ENCODE assay signal across 24 cellular contexts in the genomic region with DNA sequence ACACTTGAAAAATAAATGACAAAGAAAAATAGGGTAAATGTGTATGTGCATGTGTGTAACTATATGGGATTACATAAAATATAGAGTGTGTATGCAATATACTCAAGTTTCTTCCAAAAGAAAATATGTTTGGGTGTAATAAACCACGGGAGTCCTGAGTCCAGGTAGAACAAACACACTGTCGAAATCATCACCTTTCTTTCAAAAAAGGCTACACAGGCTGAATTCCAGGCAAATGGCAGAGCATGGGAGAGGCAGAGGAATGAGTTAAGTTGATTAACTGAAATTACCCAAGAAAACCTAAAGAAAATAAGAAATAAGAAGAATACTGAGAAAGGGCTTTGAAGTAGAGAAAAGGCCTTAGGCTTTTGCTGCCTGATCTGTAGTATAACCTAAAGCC. TPM values are rescaled to one million over a fixed set of nuclear protein-coding genes. Genes with fewer than 3 reads are reported as not detected.
DNase-seq lines count a peak whose midpoint lies in the region; ATAC-seq and TF ChIP-seq lines count a peak whose summit lies in the region.
"Had no signal": no experiment of that assay in that cellular context is flagged by ENCODE, and none has a peak within 500 bp of the region (broad histone marks: within the 10 kb centered on the region; RNA-seq: fewer than 3 reads in every experiment).

No MANE protein-coding gene starts in this region.

- DNase-seq in GM23338 (ENCODE audit: low spot score), result no peak
- DNase-seq in WTC11 (ENCODE audit: low spot score), result no peak
- no peak for DNase-seq in left lobe of liver (ENCODE audit: low spot score)
- no peak for DNase-seq in thyroid gland
- no peak for DNase-seq in activated T-cell treated with anti-CD3 and anti-CD28 coated beads, Interleukin-2, amount 50 U/mL, for 4 hours
- no peak for DNase-seq in NCI-H510A (lab: John Stamatoyannopoulos, UW)
- DNase-seq: 8988T; ACHN; AML-193; BE2C; CD4-positive, alpha-beta T cell; CD8-positive, alpha-beta memory T cell; DMS 273 treated with DMSO at 0.1 percent for 48 hours; DMS79; EL; GDM1; GM23248; HFFc6 had no signal

- peak overlapping the region; percentile 6; the same call in 1 of the 2 replicates for H3K27ac Mint-ChIP-seq in GM23338
- peak overlapping the region; percentile 66; the same call in 1 of the 2 replicates for H3K27ac Mint-ChIP-seq in WTC11
- H3K27ac Mint-ChIP-seq: CD4-positive, alpha-beta T cell; HFFc6 had no signal

- H3K9me2 ChIP-seq in GM23338 (ENCODE audit: insufficient read depth), result no peaks in the 10 kb centered on the region

- no peaks in the 10 kb centered on the region for H3F3A ChIP-seq in GM23338 (replicated peaks; ENCODE audit: low read depth)

- 0 out of 2 replicates have a peak, but pooled peaks cover 4% of the 10 kb centered on the region for H4K20me1 ChIP-seq in GM23338 (replicated peaks; ENCODE audit: insufficient read depth)

- H3K4me3 Mint-ChIP-seq in GM23338 (no peak overlapping the region), WTC11 (no peak overlapping the region)
- H3K4me3 Mint-ChIP-seq in activated T-cell treated with anti-CD3 and anti-CD28 coated beads, Interleukin-2, amount 50 U/mL, for 4 hours, result no peak overlapping the region
- H3K4me3 Mint-ChIP-seq: CD14-positive monocyte; CD4-positive, alpha-beta T cell; CD8-positive, alpha-beta memory T cell; HFFc6 had no signal

- H3K9me3 Mint-ChIP-seq in GM23338 (no peaks in the 10 kb centered on the region), WTC11 (no peaks in the 10 kb centered on the region)
- H3K9me3 Mint-ChIP-seq in activated T-cell treated with anti-CD3 and anti-CD28 coated beads, Interleukin-2, amount 50 U/mL, for 4 hours, result no peaks in the 10 kb centered on the region
- H3K9me3 Mint-ChIP-seq: CD14-positive monocyte; CD4-positive, alpha-beta T cell; CD8-positive, alpha-beta memory T cell; HFFc6 had no signal

- no peak for TF ChIP-seq CTCF in GM23338 (conservative IDR thresholded peaks at IDR 0.05; ENCODE audit: low read depth in 2 of 2)
- no peak for TF ChIP-seq CTCF in WTC11 (IDR thresholded peaks at IDR 0.05)
- TF ChIP-seq CTCF in thyroid gland (IDR thresholded peaks at IDR 0.05), result no peak

- H3K4me3 ChIP-seq in GM23338, result no peak overlapping the region
- H3K4me3 ChIP-seq in thyroid gland (replicated peaks in 1 of 3), result no peak overlapping the region
- H3K4me3 ChIP-seq: A549; BLaER1 treated with 17β-estradiol and CSF1 and Interleukin-3, amounts not matched to agents 10 nM and 100 nM; GM12878; GM23248; HAP-1 had no signal

- H3K4me1 Mint-ChIP-seq in GM23338 (no peaks in the 10 kb centered on the region), WTC11 (no peaks in the 10 kb centered on the region)
- H3K4me1 Mint-ChIP-seq in activated T-cell treated with anti-CD3 and anti-CD28 coated beads, Interleukin-2, amount 50 U/mL, for 4 hours (ENCODE audit: low read depth), result no peaks in the 10 kb centered on the region
- H3K4me1 Mint-ChIP-seq: CD14-positive monocyte; CD8-positive, alpha-beta memory T cell had no signal

- CTCF ChIA-PET in WTC11 (lab: Charles Lee), result no interaction called here

- H3K4me2 ChIP-seq in GM23338, result no peak overlapping the region
- H3K4me2 ChIP-seq: A549; BLaER1 treated with 17β-estradiol and CSF1 and Interleukin-3, amounts not matched to agents 10 nM and 100 nM had no signal

- no peaks in the 10 kb centered on the region for H3K27me3 ChIP-seq in GM23338 (ENCODE audit: insufficient read depth)
- H3K27me3 ChIP-seq in thyroid gland, result no peaks in the 10 kb centered on the region
- H3K27me3 ChIP-seq: BE2C; BLaER1 treated with 17β-estradiol and CSF1 and Interleukin-3, amounts not matched to agents 10 nM and 100 nM had no signal

- intact Hi-C loops in thyroid gland (cut with DNase I), result no loop called here

- H3K27ac ChIP-seq in GM23338 (ENCODE audit: low read depth) (no peak overlapping the region), thyroid gland (peak overlapping the region; percentile 56 to 80 (median 57))
- H3K27ac ChIP-seq: A549; BLaER1 treated with 17β-estradiol and CSF1 and Interleukin-3, amounts not matched to agents 10 nM and 100 nM; GM23248 had no signal

- H3K4me1 ChIP-seq in GM23338 (ENCODE audit: insufficient read depth) (no peaks in the 10 kb centered on the region), thyroid gland (peaks cover 12 to 15% of the 10 kb centered on the region in 2 donors)
- H3K4me1 ChIP-seq: A549; BE2C; BLaER1 treated with 17β-estradiol and CSF1 and Interleukin-3, amounts not matched to agents 10 nM and 100 nM had no signal

- H3K27me3 Mint-ChIP-seq in GM23338 (ENCODE audit: insufficient read depth, low read depth, poor library complexity) (no peaks in the 10 kb centered on the region), WTC11 (ENCODE audit: low read depth) (no peaks in the 10 kb centered on the region)
- no peaks in the 10 kb centered on the region for H3K27me3 Mint-ChIP-seq in activated T-cell treated with anti-CD3 and anti-CD28 coated beads, Interleukin-2, amount 50 U/mL, for 4 hours (ENCODE audit: low read depth)
- H3K27me3 Mint-ChIP-seq: CD4-positive, alpha-beta T cell; CD8-positive, alpha-beta memory T cell had no signal

- H3K36me3 ChIP-seq in GM23338 (ENCODE audit: insufficient read depth), result peaks cover 21% of the 10 kb centered on the region
- H3K36me3 ChIP-seq in thyroid gland, result no peaks in the 10 kb centered on the region

- H3K79me2 ChIP-seq in GM23338 (replicated peaks; ENCODE audit: insufficient read depth), result no peaks in the 10 kb centered on the region

- 47 to 59% methylated on average over 2 of the region's 2 CpGs for WGBS in thyroid gland, 2 donors

- TF ChIP-seq POLR2A in thyroid gland (IDR thresholded peaks at IDR 0.05), result no peak

- no peaks in the 10 kb centered on the region for H3K9me3 ChIP-seq in thyroid gland
- H3K9me3 ChIP-seq: A549; BE2C; BLaER1 treated with 17β-estradiol and CSF1 and Interleukin-3, amounts not matched to agents 10 nM and 100 nM; HAP-1 had no signal

- H2AFZ ChIP-seq in GM23338, result no peak overlapping the region
- H2AFZ ChIP-seq: GM23248 had no signal

- H3K36me3 Mint-ChIP-seq in GM23338 (ENCODE audit: low read depth) (peaks cover 26% of the 10 kb centered on the region), WTC11 (peaks cover 34% of the 10 kb centered on the region)
- peaks cover 36% of the 10 kb centered on the region for H3K36me3 Mint-ChIP-seq in activated T-cell treated with anti-CD3 and anti-CD28 coated beads, Interleukin-2, amount 50 U/mL, for 4 hours (ENCODE audit: insufficient read depth)

- ATAC-seq in GM23338 (no peak), WTC11 (no peak), left lobe of liver (peak; percentile 71), HG02973 (IDR thresholded peaks at IDR 0.05; ENCODE audit: unreplicated experiment) (no peak)
- ATAC-seq in activated T-cell treated with anti-CD3 and anti-CD28 coated beads, Interleukin-2, amount 50 U/mL, for 4 hours, result no peak
- ATAC-seq: A549, GM12878 had no signal

- POLR2A ChIA-PET in WTC11 (lab: Charles Lee), result no interaction called here

TF ChIP-seq in WTC11, 78 proteins besides CTCF, POLR2A, EP300 and RAD21 (continues in another document):
- TF ChIP-seq ZNF317 (CRISPR knock-in tag; IDR thresholded peaks at IDR 0.05; ENCODE audit: borderline replicate concordance, low read depth) (no peak), FOXJ3 (CRISPR knock-in tag; IDR thresholded peaks at IDR 0.05; ENCODE audit: borderline replicate concordance) (no peak), NR1H2 (CRISPR knock-in tag; IDR thresholded peaks at IDR 0.05) (no peak), SMAD3 (CRISPR knock-in tag; IDR thresholded peaks at IDR 0.05; ENCODE audit: borderline replicate concordance) (no peak), ZNF396 (CRISPR knock-in tag; IDR thresholded peaks at IDR 0.05; ENCODE audit: borderline replicate concordance) (no peak)
- TF ChIP-seq, protein P1, sequence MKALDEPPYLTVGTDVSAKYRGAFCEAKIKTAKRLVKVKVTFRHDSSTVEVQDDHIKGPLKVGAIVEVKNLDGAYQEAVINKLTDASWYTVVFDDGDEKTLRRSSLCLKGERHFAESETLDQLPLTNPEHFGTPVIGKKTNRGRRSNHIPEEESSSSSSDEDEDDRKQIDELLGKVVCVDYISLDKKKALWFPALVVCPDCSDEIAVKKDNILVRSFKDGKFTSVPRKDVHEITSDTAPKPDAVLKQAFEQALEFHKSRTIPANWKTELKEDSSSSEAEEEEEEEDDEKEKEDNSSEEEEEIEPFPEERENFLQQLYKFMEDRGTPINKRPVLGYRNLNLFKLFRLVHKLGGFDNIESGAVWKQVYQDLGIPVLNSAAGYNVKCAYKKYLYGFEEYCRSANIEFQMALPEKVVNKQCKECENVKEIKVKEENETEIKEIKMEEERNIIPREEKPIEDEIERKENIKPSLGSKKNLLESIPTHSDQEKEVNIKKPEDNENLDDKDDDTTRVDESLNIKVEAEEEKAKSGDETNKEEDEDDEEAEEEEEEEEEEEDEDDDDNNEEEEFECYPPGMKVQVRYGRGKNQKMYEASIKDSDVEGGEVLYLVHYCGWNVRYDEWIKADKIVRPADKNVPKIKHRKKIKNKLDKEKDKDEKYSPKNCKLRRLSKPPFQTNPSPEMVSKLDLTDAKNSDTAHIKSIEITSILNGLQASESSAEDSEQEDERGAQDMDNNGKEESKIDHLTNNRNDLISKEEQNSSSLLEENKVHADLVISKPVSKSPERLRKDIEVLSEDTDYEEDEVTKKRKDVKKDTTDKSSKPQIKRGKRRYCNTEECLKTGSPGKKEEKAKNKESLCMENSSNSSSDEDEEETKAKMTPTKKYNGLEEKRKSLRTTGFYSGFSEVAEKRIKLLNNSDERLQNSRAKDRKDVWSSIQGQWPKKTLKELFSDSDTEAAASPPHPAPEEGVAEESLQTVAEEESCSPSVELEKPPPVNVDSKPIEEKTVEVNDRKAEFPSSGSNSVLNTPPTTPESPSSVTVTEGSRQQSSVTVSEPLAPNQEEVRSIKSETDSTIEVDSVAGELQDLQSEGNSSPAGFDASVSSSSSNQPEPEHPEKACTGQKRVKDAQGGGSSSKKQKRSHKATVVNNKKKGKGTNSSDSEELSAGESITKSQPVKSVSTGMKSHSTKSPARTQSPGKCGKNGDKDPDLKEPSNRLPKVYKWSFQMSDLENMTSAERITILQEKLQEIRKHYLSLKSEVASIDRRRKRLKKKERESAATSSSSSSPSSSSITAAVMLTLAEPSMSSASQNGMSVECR (CRISPR knock-in tag; IDR thresholded peaks at IDR 0.05; ENCODE audit: borderline replicate concordance), result no peak
- TF ChIP-seq, protein P2, sequence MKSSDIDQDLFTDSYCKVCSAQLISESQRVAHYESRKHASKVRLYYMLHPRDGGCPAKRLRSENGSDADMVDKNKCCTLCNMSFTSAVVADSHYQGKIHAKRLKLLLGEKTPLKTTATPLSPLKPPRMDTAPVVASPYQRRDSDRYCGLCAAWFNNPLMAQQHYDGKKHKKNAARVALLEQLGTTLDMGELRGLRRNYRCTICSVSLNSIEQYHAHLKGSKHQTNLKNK (CRISPR knock-in tag; IDR thresholded peaks at IDR 0.05), result no peak

RNA-seq across cellular contexts. Expression of a gene that starts 26.1 kb away (rescaled TPM):
- 12.4 and 14.6 TPM in 2 replicates for total RNA-seq in GM23338 (2014; rRNA removed; shearing (Covaris generic))
- 16.4 and 30.5 TPM in 2 replicates for polyA plus RNA-seq in GM23338 (2016; fragmentation: Nextera tagmentation; extraction: Ambion mirVana)
- total RNA-seq in WTC11 (2021) (12.8 to 16.7 TPM (median 13.0 TPM) in 3 replicates), left lobe of liver (1.3 TPM), thyroid gland (1 to 10 TPM; 5.5 to 7.7 (median 6.8) TPM)
- 10 to 100 TPM; 10.2 to 12.5 (median 12.5) TPM for total RNA-seq in activated T-cell treated with anti-CD3 and anti-CD28 coated beads, Interleukin-2, amount 50 U/mL, for 4 hours
